25 cellular contexts compared by ENCODE assay signal in the genomic region with DNA sequence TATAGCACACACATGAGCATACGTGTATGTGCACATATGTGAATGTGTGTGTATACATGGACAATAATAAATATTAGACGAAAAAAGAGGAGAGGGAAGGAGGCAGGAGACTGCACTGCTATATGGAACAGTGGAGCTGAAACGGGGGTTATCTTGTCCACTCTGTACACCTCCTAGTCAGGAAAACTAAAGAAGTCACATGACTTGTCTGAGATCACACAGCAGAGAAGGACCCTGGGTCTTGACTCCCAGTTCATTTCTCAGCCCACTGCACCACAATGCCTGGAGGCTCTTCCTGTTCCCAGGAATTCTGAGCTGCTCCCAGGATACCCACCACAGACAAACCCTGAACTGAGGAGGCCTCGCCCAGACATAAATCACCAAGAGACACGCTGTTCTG.
"Had no signal": no experiment of that assay in that cellular context is flagged by ENCODE, and none has a peak within 500 bp of the region (broad histone marks: within the 10 kb centered on the region; RNA-seq: fewer than 3 reads in every experiment).

No MANE protein-coding gene starts in this region.

- H3K27ac Mint-ChIP-seq: activated CD8-positive, alpha-beta T cell treated with anti-CD3 and anti-CD28 coated beads for 36 hours; activated naive CD4-positive, alpha-beta T cell treated with anti-CD3 and anti-CD28 coated beads for 36 hours; activated naive CD4-positive, alpha-beta T cell treated with anti-CD3 and anti-CD28 coated beads, Interleukin-2, amount 50 U/mL, for 24 hours; activated naive CD8-positive, alpha-beta T cell treated with anti-CD3 and anti-CD28 coated beads for 36 hours; activated naive CD8-positive, alpha-beta T cell treated with anti-CD3 and anti-CD28 coated beads, Interleukin-2, amount 50 U/mL, for 24 hours; activated T-helper 2 cell treated with anti-CD3 and anti-CD28 coated beads, Interferon-gamma antibody, Interleukin-2, Interleukin-4, amounts not matched to agents 10 μg/mL and 5 μg/mL and 100 μg/mL, durations not matched to agents 14 hours and 24 hours and 36 hours; effector memory CD8-positive, alpha-beta T cell; T-helper 17 cell; T-helper 2 cell treated with Interferon-gamma antibody and Interleukin-4, amounts not matched to agents 5 μg/mL and 100 μg/mL, for 36 hours had no signal

- ATAC-seq: activated CD8-positive, alpha-beta T cell treated with anti-CD3 and anti-CD28 coated beads for 36 hours; activated naive CD8-positive, alpha-beta T cell treated with anti-CD3 and anti-CD28 coated beads, Interleukin-2, amount 50 U/mL, for 24 hours; activated T-cell treated with anti-CD3 and anti-CD28 coated beads, Interleukin-2, amount 50 U/mL, for 4 hours; body of pancreas; effector memory CD8-positive, alpha-beta T cell; esophagus mucosa; T-helper 17 cell had no signal

- H3K27me3 ChIP-seq: adrenal gland, body of pancreas had no signal

- H3K4me3 ChIP-seq: adrenal gland, body of pancreas had no signal

- H3K4me1 ChIP-seq: adrenal gland had no signal

- H3K36me3 Mint-ChIP-seq: activated naive CD4-positive, alpha-beta T cell treated with anti-CD3 and anti-CD28 coated beads, Interleukin-2, amount 50 U/mL, for 24 hours; activated naive CD8-positive, alpha-beta T cell treated with anti-CD3 and anti-CD28 coated beads for 36 hours had no signal

- H3K27ac ChIP-seq: adrenal gland, body of pancreas had no signal

- H3K4me1 Mint-ChIP-seq: activated naive CD4-positive, alpha-beta T cell treated with anti-CD3 and anti-CD28 coated beads, Interleukin-2, amount 50 U/mL, for 24 hours; activated naive CD8-positive, alpha-beta T cell treated with anti-CD3 and anti-CD28 coated beads for 36 hours; activated naive CD8-positive, alpha-beta T cell treated with anti-CD3 and anti-CD28 coated beads, Interleukin-2, amount 50 U/mL, for 24 hours; T-helper 17 cell had no signal

- H3K4me3 Mint-ChIP-seq: activated CD8-positive, alpha-beta T cell treated with anti-CD3 and anti-CD28 coated beads for 36 hours; activated naive CD4-positive, alpha-beta T cell treated with anti-CD3 and anti-CD28 coated beads for 36 hours; activated naive CD4-positive, alpha-beta T cell treated with anti-CD3 and anti-CD28 coated beads, Interleukin-2, amount 50 U/mL, for 24 hours; activated naive CD8-positive, alpha-beta T cell treated with anti-CD3 and anti-CD28 coated beads for 36 hours; activated naive CD8-positive, alpha-beta T cell treated with anti-CD3 and anti-CD28 coated beads, Interleukin-2, amount 50 U/mL, for 24 hours; activated T-cell treated with anti-CD3 and anti-CD28 coated beads, Interleukin-2, amount 50 U/mL, for 4 hours; effector memory CD8-positive, alpha-beta T cell; T-helper 17 cell; T-helper 2 cell treated with Interferon-gamma antibody and Interleukin-4, amounts not matched to agents 5 μg/mL and 100 μg/mL, for 36 hours had no signal

- H3K36me3 ChIP-seq: adrenal gland had no signal

- DNase-seq: activated CD4-positive, alpha-beta T cell treated with anti-CD3 and anti-CD28 coated beads for 48 hours; activated CD4-positive, alpha-beta T cell treated with anti-CD3 and anti-CD28 coated beads, Interleukin-2, amount 50 U/mL, for 1 hour; activated CD4-positive, alpha-beta T cell treated with anti-CD3 and anti-CD28 coated beads, Interleukin-2, amount 50 U/mL, for 48 hours; activated CD8-positive, alpha-beta memory T cell treated with anti-CD3 and anti-CD28 coated beads for 24 hours; activated CD8-positive, alpha-beta T cell treated with anti-CD3 and anti-CD28 coated beads for 36 hours; activated effector memory CD4-positive, alpha-beta T cell treated with anti-CD3 and anti-CD28 coated beads, Interleukin-2, amount 50 U/mL, for 16 hours; activated naive CD4-positive, alpha-beta T cell treated with anti-CD3 and anti-CD28 coated beads for 36 hours; activated naive CD8-positive, alpha-beta T cell treated with anti-CD3 and anti-CD28 coated beads for 36 hours; activated naive CD8-positive, alpha-beta T cell treated with anti-CD3 and anti-CD28 coated beads, Interleukin-2, amount 50 U/mL, for 24 hours; activated T-cell treated with anti-CD3 and anti-CD28 coated beads, Interleukin-2, amount 50 U/mL, for 4 hours; adrenal gland; amygdala; body of pancreas; caudate nucleus; cortex of kidney; dermis blood vessel endothelial cell; effector CD4-positive, alpha-beta T cell; effector memory CD8-positive, alpha-beta T cell; head of caudate nucleus; T-helper 1 cell; T-helper 17 cell had no signal
